8 cellular contexts compared by ENCODE assay signal in genomic region chr11:8593935-8594909, GRCh38. TPM values are rescaled to one million over a fixed set of nuclear protein-coding genes. Genes with fewer than 3 reads are reported as not detected.
DNase-seq lines count a peak whose midpoint lies in the region; ATAC-seq, FAIRE-seq and TF ChIP-seq lines count a peak whose summit lies in the region.

STK33 (minus strand) TSS chr11:8594228; CDS start chr11:8474905, 119,323 bp downstream.

- no peak for TF ChIP-seq CTCF in Panc1 (IDR thresholded peaks at IDR 0.05)
- no peak for TF ChIP-seq CTCF in HepG2 (CRISPR knock-in tag; IDR thresholded peaks at IDR 0.05)

- peak; percentile 47 to 50; a peak in 2 of 4 replicates for TF ChIP-seq POLR2A in HepG2 (IDR thresholded peaks at IDR 0.05; ENCODE audit: insufficient read depth in 1 of 2, low read depth in 2 of 2, low read length in 2 of 2)

- intact Hi-C loops in Panc1 (cut with micrococcal nuclease; ENCODE audit: unreplicated experiment), result no loop called here
- intact Hi-C loops in HepG2 (cut with micrococcal nuclease; ENCODE audit: unreplicated experiment), result no loop called here

- 11% methylated on average over 18 of the region's 55 CpGs for WGBS in HepG2 (ENCODE audit: low lambda C conversion rate)

- H2AFZ ChIP-seq in HepG2 (ENCODE audit: low read length), result peak within 1 kb of the TSS; percentile 64

- H3K4me1 ChIP-seq in ES-I3 (ENCODE audit: insufficient read depth, low read length) (no peaks in the 10 kb centered on the region), Panc1 (ENCODE audit: control insufficient read depth, insufficient read depth, low read length) (peaks cover 6% of the 10 kb centered on the region; the same call in 1 of the 2 replicates), HepG2 (ENCODE audit: insufficient read depth, low read length) (peaks cover 16% of the 10 kb centered on the region)

- H3K27ac ChIP-seq in Panc1 (ENCODE audit: low read length) (no peak within 1 kb of the TSS), HepG2 (ENCODE audit: extremely low read length, insufficient read depth, low read length) (no peak within 1 kb of the TSS)

- H3K4me3 ChIP-seq in Panc1 (ENCODE audit: low read depth in 2 of 2, low read length in 2 of 2) (peak within 1 kb of the TSS; percentile 52 to 53), HepG2 (replicated peaks in 1 of 3; ENCODE audit: insufficient read depth in 1 of 3, low read depth in 2 of 3, low read length in 3 of 3) (peak within 1 kb of the TSS; percentile 64 to 77 (median 76))

- TF ChIP-seq RAD21 in HepG2 (CRISPR knock-in tag; IDR thresholded peaks at IDR 0.05), result 0 out of 2 replicates have a peak, but pooled peaks have one; percentile 28

- FAIRE-seq in HTR-8/SVneo (lab: Jason Lieb, UNC), result peak; percentile 68
- FAIRE-seq in HepG2 (lab: Jason Lieb, UNC), result no peak

- CTCF ChIA-PET in Panc1 (lab: Charles Lee), result no interaction called here
- CTCF ChIA-PET in HepG2 (lab: Yijun Ruan, JAX; ENCODE audit: low intra/inter-chr PET ratio, low total read pairs), result no interaction called here

- peak; percentile 90 for ATAC-seq in GM21423 (IDR thresholded peaks at IDR 0.05; ENCODE audit: unreplicated experiment)
- peak; percentile 89 for ATAC-seq in Panc1
- peak; percentile 96 for ATAC-seq in HepG2

- no peaks in the 10 kb centered on the region for H3K36me3 ChIP-seq in ES-I3 (ENCODE audit: insufficient read depth, low read length)
- H3K36me3 ChIP-seq in Panc1 (ENCODE audit: control insufficient read depth, insufficient read depth, low read length), result no peaks in the 10 kb centered on the region; the same call in 1 of the 2 replicates
- H3K36me3 ChIP-seq in HepG2 (replicated peaks in 1 of 2; ENCODE audit: control insufficient read depth in 1 of 2, insufficient read depth in 2 of 2, low read length in 2 of 2), result no peaks in the 10 kb centered on the region

- H3K27me3 ChIP-seq in Panc1 (ENCODE audit: control insufficient read depth, insufficient read depth, low read length), result peaks cover 60% of the 10 kb centered on the region
- no peaks in the 10 kb centered on the region for H3K27me3 ChIP-seq in HepG2 (ENCODE audit: control insufficient read depth in 1 of 2, insufficient read depth in 2 of 2, low read length in 2 of 2)

- BruUV-seq in Panc1 (replicated peaks; lab: Mats Ljungman, UMichigan) (no TSS peak), HepG2 (replicated peaks; lab: Mats Ljungman, UMichigan) (no TSS peak)

- H3K9me3 ChIP-seq in ES-I3 (ENCODE audit: control insufficient read depth, insufficient read depth, low read length), result no peaks in the 10 kb centered on the region
- no peaks in the 10 kb centered on the region for H3K9me3 ChIP-seq in Panc1 (ENCODE audit: control insufficient read depth, insufficient read depth, low read depth, low read length)
- no peaks in the 10 kb centered on the region for H3K9me3 ChIP-seq in HepG2 (ENCODE audit: low read length)

- POLR2A ChIA-PET in Panc1 (lab: Charles Lee) (interaction anchor here (0.5 kb wide), 1 partner anchor 456 kb away, joined by 11 read pairs; no protein-coding TSS in a partner anchor), HepG2 (lab: Yijun Ruan, JAX) (interaction anchor here (0.9 to 1.7 kb wide), 2 partner anchors 10 to 15 kb away, joined by 3 to 6 read pairs; no protein-coding TSS in a partner anchor)

- H3K4me2 ChIP-seq in HepG2 (ENCODE audit: low read depth, low read length), result peak within 1 kb of the TSS; percentile 93

- in situ Hi-C loops in Panc1 (cut with HindIII; ENCODE audit: low pct_unique_long_range_greater_than_20kb, low sequenced_read_pairs) (no loop called here), HepG2 (cut with HindIII; ENCODE audit: extremely low pct_ligation_motif_present, low pct_unique_long_range_greater_than_20kb) (no loop called here)

- H3K9ac ChIP-seq in ES-I3 (ENCODE audit: low read depth, low read length), result peak within 1 kb of the TSS; percentile 82
- peak within 1 kb of the TSS; percentile 43 for H3K9ac ChIP-seq in HepG2 (ENCODE audit: insufficient read depth, low read depth, low read length)

- DNase-seq in HTR-8/SVneo (ENCODE audit: insufficient read length, low spot score) (no peak), Panc1 (ENCODE audit: low read depth, low spot score) (no peak), cerebellar cortex (ENCODE audit: low spot score) (peak; percentile 58), HepG2 (ENCODE audit: low spot score) (peak; percentile 43), HUDEP-2 (lab: John Stamatoyannopoulos, UW; ENCODE audit: unreplicated experiment in 76 of 76) (no peak)
- peak; percentile 30 to 49 for DNase-seq in stimulated activated CD8-positive, alpha-beta memory T cell treated with anti-CD3 and anti-CD28 coated beads, Interleukin-2, amount 100 ng/mL, for 48 hours (ENCODE audit: low read depth in 2 of 2)

- H4K20me1 ChIP-seq in HepG2 (ENCODE audit: insufficient read depth, low read length), result no peaks in the 10 kb centered on the region

- H3K79me2 ChIP-seq in HepG2 (ENCODE audit: insufficient read depth, low read length), result no peaks in the 10 kb centered on the region

- TF ChIP-seq EP300 in HepG2 (IDR thresholded peaks at IDR 0.05; ENCODE audit: low read depth in 2 of 2, low read length in 2 of 2) (no peak), HepG2 (CRISPR knock-in tag; IDR thresholded peaks at IDR 0.05; ENCODE audit: borderline replicate concordance) (no peak)

TF ChIP-seq in HepG2, 621 proteins besides CTCF, POLR2A, EP300 and RAD21 (continues in another document):
- TF ChIP-seq NR2C2 (CRISPR knock-in tag; IDR thresholded peaks at IDR 0.05; ENCODE audit: borderline replicate concordance), result 0 out of 2 replicates have a peak, but pooled peaks have one; percentile 23
- TF ChIP-seq ESRRA (CRISPR knock-in tag; IDR thresholded peaks at IDR 0.05; ENCODE audit: low read depth), result no peak
- 0 out of 2 replicates have a peak, but pooled peaks have one; percentile 22 for TF ChIP-seq ZNF142 (CRISPR knock-in tag; IDR thresholded peaks at IDR 0.05)

RNA-seq across cellular contexts. Expression of gene STK33, which starts in this region (rescaled TPM):
- total RNA-seq in Panc1 (2021; ENCODE audit: unreplicated experiment), result 3.9 TPM
- polyA plus RNA-seq in Panc1 (2012; ENCODE audit: insufficient read length), result 1.5 TPM
- total RNA-seq in HepG2 (2016; rRNA removed; fragmentation: Illumina TruSeq; extraction: Trizol), result 12.6 and 15.9 TPM in 2 replicates
- total RNA-seq in HepG2 (2016; cell fraction: cytosol; rRNA removed; fragmentation: Illumina TruSeq; extraction: Trizol; ENCODE audit: low read depth), result 22.7 and 24.2 TPM in 2 replicates
- total RNA-seq in HepG2 (2016; cell fraction: insoluble cytoplasmic fraction; rRNA removed; fragmentation: Illumina TruSeq; extraction: Trizol), result 13.7 and 14.7 TPM in 2 replicates
- total RNA-seq in HepG2 (2016; cell fraction: membrane; rRNA removed; fragmentation: Illumina TruSeq; extraction: Trizol), result 13.5 and 16.1 TPM in 2 replicates
- 12.1 and 14.4 TPM in 2 replicates for total RNA-seq in HepG2 (2016; cell fraction: nucleus; rRNA removed; fragmentation: Illumina TruSeq; extraction: Trizol)
- 1.9 and 2.7 TPM in 2 replicates for polyA plus RNA-seq in HepG2 (2011; rRNA removed)
- polyA plus RNA-seq in HepG2 (2011; cell fraction: cytosol; rRNA removed), result 1.9 and 2.1 TPM in 2 replicates
- 1.6 and 1.8 TPM in 2 replicates for polyA plus RNA-seq in HepG2 (2011; cell fraction: nucleus; rRNA removed)
- 1.7 and 2.1 TPM in 2 replicates for polyA plus RNA-seq in HepG2 (2012)
- polyA plus RNA-seq in HepG2 (2016; cell fraction: cytosol; fragmentation: Illumina TruSeq; extraction: Trizol; ENCODE audit: low read depth), result 0.68 and 0.96 TPM in 2 replicates
- polyA plus RNA-seq in HepG2 (2016; cell fraction: insoluble cytoplasmic fraction; fragmentation: Illumina TruSeq; extraction: Trizol; ENCODE audit: low read depth), result 12.9 and 13.5 TPM in 2 replicates
- polyA plus RNA-seq in HepG2 (2016; cell fraction: membrane; fragmentation: Illumina TruSeq; extraction: Trizol; ENCODE audit: low read depth), result 3.1 and 3.2 TPM in 2 replicates
- 12.5 and 14.7 TPM in 2 replicates for polyA plus RNA-seq in HepG2 (2016; cell fraction: nucleus; fragmentation: Illumina TruSeq; extraction: Trizol; ENCODE audit: insufficient read depth, low read depth)
- 1.5 and 1.8 TPM in 2 replicates for polyA minus RNA-seq in HepG2 (2011; rRNA and poly(A)+ RNA removed; ENCODE audit: low replicate concordance)
- polyA minus RNA-seq in HepG2 (2011; cell fraction: cytosol; rRNA and poly(A)+ RNA removed), result 2.5 and 2.8 TPM in 2 replicates
- polyA minus RNA-seq in HepG2 (2011; cell fraction: nucleus; rRNA and poly(A)+ RNA removed), result 5.0 and 5.7 TPM in 2 replicates

Comparison
In these comparisons a context has a peak if more than half of its experiments do, and no peak if none do; other contexts are left out.
1. DNase-seq: peak in cerebellar cortex (single experiment), HepG2 (single experiment) and stimulated activated CD8-positive, alpha-beta memory T cell treated with anti-CD3 and anti-CD28 coated beads, Interleukin-2, amount 100 ng/mL, for 48 hours (2 of 2); none in HTR-8/SVneo (single experiment), Panc1 (single experiment) and HUDEP-2 (0 of 76).
2. Peak in every context shown above with its lines, with median percentiles within 50 percentile points of each other: ATAC-seq.